ENCODE assay signal across 11 cellular contexts in the genomic region with DNA sequence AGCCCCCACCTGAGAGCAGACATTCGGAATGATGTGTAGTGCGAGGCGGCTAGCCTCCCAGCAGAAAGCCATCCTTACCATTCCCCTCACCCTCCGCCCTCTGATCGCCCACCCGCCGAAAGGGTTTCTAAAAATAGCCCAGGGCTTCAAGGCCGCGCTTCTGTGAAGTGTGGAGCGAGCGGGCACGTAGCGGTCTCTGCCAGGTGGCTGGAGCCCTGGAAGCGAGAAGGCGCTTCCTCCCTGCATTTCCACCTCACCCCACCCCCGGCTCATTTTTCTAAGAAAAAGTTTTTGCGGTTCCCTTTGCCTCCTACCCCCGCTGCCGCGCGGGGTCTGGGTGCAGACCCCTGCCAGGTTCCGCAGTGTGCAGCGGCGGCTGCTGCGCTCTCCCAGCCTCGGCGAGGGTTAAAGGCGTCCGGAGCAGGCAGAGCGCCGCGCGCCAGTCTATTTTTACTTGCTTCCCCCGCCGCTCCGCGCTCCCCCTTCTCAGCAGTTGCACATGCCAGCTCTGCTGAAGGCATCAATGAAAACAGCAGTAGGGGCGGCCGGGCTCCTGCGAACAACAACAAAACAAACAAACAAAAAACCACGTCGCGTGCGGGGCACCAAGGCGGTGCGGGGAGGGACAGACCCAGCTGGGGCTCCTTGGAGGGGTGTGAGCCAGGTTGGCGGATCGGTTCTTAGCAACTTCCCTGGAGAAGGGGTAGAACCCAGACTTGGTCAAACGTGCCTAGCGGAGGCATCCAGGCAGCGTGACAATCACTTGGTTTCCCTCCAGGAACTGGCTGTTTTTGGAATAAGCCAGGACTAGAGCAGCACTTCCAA. TPM values are rescaled to one million over a fixed set of nuclear protein-coding genes. Genes with fewer than 3 reads are reported as not detected.
A peak's percentile ranks its signal among the peaks of the same experiment; 100 is the strongest.
DNase-seq lines count a peak whose midpoint lies in the region; ATAC-seq, FAIRE-seq and TF ChIP-seq lines count a peak whose summit lies in the region.
"Had no signal": no experiment of that assay in that cellular context is flagged by ENCODE, and none has a peak within 500 bp of the region (broad histone marks: within the 10 kb centered on the region; RNA-seq: fewer than 3 reads in every experiment).

No MANE protein-coding gene starts in this region.

- TF ChIP-seq POLR2A in GM12892 (IDR thresholded peaks at IDR 0.05; ENCODE audit: low read depth, low read length) = no peak

- no peak overlapping the region for H3K27ac Mint-ChIP-seq in activated naive CD4-positive, alpha-beta T cell treated with anti-CD3 and anti-CD28 coated beads, Interleukin-2, amount 50 U/mL, for 72 hours

- H3K9me3 ChIP-seq in HUES6 (ENCODE audit: control insufficient read depth, insufficient read depth, low read depth, low read length) (no peaks in the 10 kb centered on the region), left ventricle myocardium inferior (replicated peaks) (no peaks in the 10 kb centered on the region), psoas muscle (no peaks in the 10 kb centered on the region)
- H3K9me3 ChIP-seq: ovary had no signal

- TF ChIP-seq CTCF in left ventricle myocardium inferior (IDR thresholded peaks at IDR 0.05; ENCODE audit: borderline replicate concordance) = no peak
- TF ChIP-seq CTCF in psoas muscle (IDR thresholded peaks at IDR 0.05) = no peak

- peak overlapping the region; percentile 70 for H3K4me3 ChIP-seq in HUES6 (ENCODE audit: low read depth, low read length)
- H3K4me3 ChIP-seq in left ventricle myocardium inferior = peak overlapping the region; percentile 64
- H3K4me3 ChIP-seq in psoas muscle = peak overlapping the region; percentile 46
- H3K4me3 ChIP-seq: ovary had no signal

- intact Hi-C loops in left ventricle myocardium inferior (cut with micrococcal nuclease) (no loop called here), psoas muscle (cut with DNase I) (no loop called here)

- peak; percentile 43 to 88 (median 83) for ATAC-seq in psoas muscle
- ATAC-seq in activated naive CD4-positive, alpha-beta T cell treated with anti-CD3 and anti-CD28 coated beads, Interleukin-2, amount 50 U/mL, for 72 hours = no peak

- H3K27me3 ChIP-seq in HUES6 (ENCODE audit: control insufficient read depth, insufficient read depth, low read length) (peaks cover 92% of the 10 kb centered on the region), left ventricle myocardium inferior (ENCODE audit: low read depth) (peaks cover 67% of the 10 kb centered on the region), psoas muscle (ENCODE audit: insufficient read depth in 3 of 3, low read length in 2 of 3) (peaks cover 2 to 52% (median 14%) of the 10 kb centered on the region in 3 donors)
- H3K27me3 ChIP-seq: ovary had no signal

- H3K9ac ChIP-seq in HUES6 (ENCODE audit: low read length) = no peak overlapping the region

- H3K36me3 Mint-ChIP-seq in activated naive CD4-positive, alpha-beta T cell treated with anti-CD3 and anti-CD28 coated beads, Interleukin-2, amount 50 U/mL, for 72 hours = no peaks in the 10 kb centered on the region

- H3K36me3 ChIP-seq in HUES6 (ENCODE audit: control insufficient read depth, insufficient read depth, low read length) (no peaks in the 10 kb centered on the region), left ventricle myocardium inferior (no peaks in the 10 kb centered on the region), psoas muscle (ENCODE audit: insufficient read depth in 1 of 2, low read depth in 1 of 2) (no peaks in the 10 kb centered on the region)
- H3K36me3 ChIP-seq: ovary had no signal

- H3K4me1 ChIP-seq in HUES6 (ENCODE audit: control insufficient read depth, insufficient read depth, low read length) (peaks cover 14% of the 10 kb centered on the region), left ventricle myocardium inferior (peaks cover 32% of the 10 kb centered on the region), psoas muscle (peaks cover 6% of the 10 kb centered on the region)

- WGBS in psoas muscle, 3 donors = 1% methylated on average over 51 of the region's 51 CpGs

- H3K27ac ChIP-seq in HUES6 (ENCODE audit: low read depth, low read length) (no peak overlapping the region), left ventricle myocardium inferior (replicated peaks) (peak overlapping the region; percentile 57), psoas muscle (no peak overlapping the region)
- H3K27ac ChIP-seq: ovary had no signal

- DNase-seq in NCI-H526 treated with DMSO at 0.1 percent for 48 hours (lab: John Stamatoyannopoulos, UW) (peak; percentile 19), left ventricle myocardium inferior (peak; percentile 47), psoas muscle (peak; percentile 16 to 61), amniotic stem cell (lab: John Stamatoyannopoulos, UW) (no peak), GM12892 (ENCODE audit: insufficient read length) (no peak)
- DNase-seq in activated naive CD4-positive, alpha-beta T cell treated with anti-CD3 and anti-CD28 coated beads, Interleukin-2, amount 50 U/mL, for 72 hours (ENCODE audit: low spot score in 2 of 2) = no peak
- DNase-seq: GF-D8, NCI-H446 had no signal

- FAIRE-seq in GM12892 (lab: Jason Lieb, UNC) = no peak

- H3K9me3 Mint-ChIP-seq in activated naive CD4-positive, alpha-beta T cell treated with anti-CD3 and anti-CD28 coated beads, Interleukin-2, amount 50 U/mL, for 72 hours = no peaks in the 10 kb centered on the region

RNA-seq across cellular contexts. Expression of a gene that starts 2.4 kb away (rescaled TPM):
- total RNA-seq in left ventricle myocardium inferior (0.14 TPM), psoas muscle (not detected)
- polyA plus RNA-seq in psoas muscle = under 1 TPM in 1 of 3 donors, not detected in 2; 0.01 TPM
- not detected for total RNA-seq in activated naive CD4-positive, alpha-beta T cell treated with anti-CD3 and anti-CD28 coated beads, Interleukin-2, amount 50 U/mL, for 72 hours
- polyA plus RNA-seq in GM12892 (2012; ENCODE audit: missing spikeins) = not detected
- total RNA-seq: T-helper 1 cell treated with Interleukin-12 subunit alpha and Interleukin-12 subunit beta and Interleukin-4 antibody, amounts not matched to agents 30 ng/mL and 1 ng/mL, for 36 hours had no signal

Comparison
In these comparisons a context has a peak if more than half of its experiments do, and no peak if none do; other contexts are left out.
1. DNase-seq: peak in NCI-H526 treated with DMSO at 0.1 percent for 48 hours (single experiment), left ventricle myocardium inferior (single experiment) and psoas muscle (2 of 2); none in activated naive CD4-positive, alpha-beta T cell treated with anti-CD3 and anti-CD28 coated beads, Interleukin-2, amount 50 U/mL, for 72 hours (0 of 2), amniotic stem cell (single experiment) and GM12892 (single experiment).
2. ATAC-seq: peak in psoas muscle (4 of 4); none in activated naive CD4-positive, alpha-beta T cell treated with anti-CD3 and anti-CD28 coated beads, Interleukin-2, amount 50 U/mL, for 72 hours (0 of 2).
3. Peak in every context shown above with its lines, with median percentiles within 50 percentile points of each other: H3K4me3 ChIP-seq.